In genomic region chr10:113982296-113982695, GRCh38 we compare ENCODE assay signal across 12 cellular contexts.
DNase-seq lines count a peak whose midpoint lies in the region; ATAC-seq and TF ChIP-seq lines count a peak whose summit lies in the region.
"Had no signal": no experiment of that assay in that cellular context is flagged by ENCODE, and none has a peak within 500 bp of the region (broad histone marks: within the 10 kb centered on the region; RNA-seq: fewer than 3 reads in every experiment).

No MANE protein-coding gene starts in this region.

- peak overlapping the region; percentile 61 for H3K4me2 ChIP-seq in HCT116 (ENCODE audit: low read length)

- no peaks in the 10 kb centered on the region for H3K27me3 ChIP-seq in HCT116 (ENCODE audit: insufficient read depth, low read length)
- no peaks in the 10 kb centered on the region for H3K27me3 ChIP-seq in prostate gland (replicated peaks; ENCODE audit: insufficient read depth)
- H3K27me3 ChIP-seq: colonic mucosa, right lobe of liver had no signal

- H4K20me1 ChIP-seq in HCT116 (ENCODE audit: insufficient read depth) = no peaks in the 10 kb centered on the region

- H3K9ac ChIP-seq in HCT116 (ENCODE audit: low read length) = no peak overlapping the region

- H3K36me3 ChIP-seq in HCT116 (ENCODE audit: control insufficient read depth in 1 of 2, insufficient read depth in 2 of 2, low read length in 2 of 2) (no peaks in the 10 kb centered on the region), prostate gland (no peaks in the 10 kb centered on the region)
- H3K36me3 ChIP-seq: colonic mucosa, right lobe of liver had no signal

- intact Hi-C loops in HCT116 (cut with micrococcal nuclease) (no loop called here), prostate gland (cut with DNase I) (no loop called here)

- H3K9me2 ChIP-seq in HCT116 (ENCODE audit: insufficient read depth) = no peaks in the 10 kb centered on the region

- no TSS peak for BruUV-seq in HCT116 (replicated peaks; lab: Mats Ljungman, UMichigan)

- CTCF ChIA-PET in HCT116 (lab: Charles Lee) = interaction anchor here (1.4 to 1.5 kb wide), 2 partner anchors 15 to 20 kb away, joined by 4 read pairs; no protein-coding TSS in a partner anchor

- TF ChIP-seq CTCF in HCT116 (IDR thresholded peaks at IDR 0.05 in 2 of 3, conservative IDR thresholded peaks at IDR 0.05 in 1 of 3; ENCODE audit: borderline replicate concordance in 1 of 3, insufficient read depth in 1 of 3, low read depth in 2 of 3, low read length in 2 of 3) = no peak
- TF ChIP-seq CTCF in prostate gland (IDR thresholded peaks at IDR 0.05) = no peak

- H3K27ac ChIP-seq in HCT116 (ENCODE audit: low read depth, low read length) = no peak overlapping the region
- H3K27ac ChIP-seq in prostate gland = peak overlapping the region; percentile 41 to 43
- H3K27ac ChIP-seq: colonic mucosa, right lobe of liver, RWPE1 had no signal

- H3K9me3 ChIP-seq in HCT116 (ENCODE audit: control insufficient read depth in 1 of 2, insufficient read depth in 1 of 2, low read depth in 1 of 2, low read length in 2 of 2) (no peaks in the 10 kb centered on the region), prostate gland (no peaks in the 10 kb centered on the region)
- H3K9me3 ChIP-seq: colonic mucosa, right lobe of liver had no signal

- DNase-seq in HCT116 (ENCODE audit: low read depth, low spot score) (no peak), prostate gland (ENCODE audit: low spot score) (no peak), DMS 273 treated with DMSO at 0.1 percent for 48 hours (lab: John Stamatoyannopoulos, UW) (no peak), NCI-H2029 (lab: John Stamatoyannopoulos, UW) (no peak), EL (no peak)
- DNase-seq: CD8-positive, alpha-beta T cell; colonic mucosa had no signal

- H2AFZ ChIP-seq in HCT116 (ENCODE audit: low read depth, low read length, poor library complexity, severe bottlenecking) = peak overlapping the region; percentile 30

- H3K79me2 ChIP-seq in HCT116 (ENCODE audit: insufficient read depth, low read length) = no peaks in the 10 kb centered on the region

- POLR2A ChIA-PET in HCT116 (lab: Charles Lee) = no interaction called here

- TF ChIP-seq RAD21 in HCT116 (IDR thresholded peaks at IDR 0.05; ENCODE audit: low read depth) = no peak

- H3K4me1 ChIP-seq in HCT116 (ENCODE audit: control insufficient read depth in 1 of 2, insufficient read depth in 2 of 2, low read length in 2 of 2) = peaks cover 10 to 24% of the 10 kb centered on the region in 2 experiments; a peak in 3 of 4 replicates
- H3K4me1 ChIP-seq in prostate gland (replicated peaks) = peaks cover 4% of the 10 kb centered on the region
- H3K4me1 ChIP-seq: colonic mucosa, right lobe of liver had no signal

- ATAC-seq in GM19328 (IDR thresholded peaks at IDR 0.05; ENCODE audit: unreplicated experiment) (peak; percentile 23), HCT116 (no peak), HG03378 (IDR thresholded peaks at IDR 0.05; ENCODE audit: unreplicated experiment) (peak; percentile 8), esophagus mucosa (no peak)
- ATAC-seq: CD8-positive, alpha-beta T cell had no signal

- RAD21 ChIA-PET in HCT116 (lab: Charles Lee; ENCODE audit: low non-redundant PET in 1 of 2, low total read pairs in 2 of 2, uncharacterized antibody in 2 of 2, unreplicated experiment in 2 of 2) = no interaction called here

- H3K4me3 ChIP-seq in HCT116 (replicated peaks in 1 of 2; ENCODE audit: low read depth in 1 of 2, low read length in 2 of 2) = no peak overlapping the region
- no peak overlapping the region for H3K4me3 ChIP-seq in prostate gland
- H3K4me3 ChIP-seq: colonic mucosa, right lobe of liver had no signal

- TF ChIP-seq POLR2A in HCT116 (IDR thresholded peaks at IDR 0.05; ENCODE audit: borderline replicate concordance, extremely low read depth, insufficient read depth, insufficient read length) (no peak), prostate gland (IDR thresholded peaks at IDR 0.05) (no peak)

TF ChIP-seq in HCT116, 20 proteins besides CTCF, POLR2A, EP300 and RAD21:
- TF ChIP-seq YY1 (IDR thresholded peaks at IDR 0.05; ENCODE audit: extremely low read depth, insufficient replicate concordance, low read depth, low read length) (no peak), ZFX (IDR thresholded peaks at IDR 0.05) (no peak), ELF1 (IDR thresholded peaks at IDR 0.05; ENCODE audit: borderline replicate concordance, low read depth) (no peak), EGR1 (IDR thresholded peaks at IDR 0.05; ENCODE audit: low read depth) (no peak), CBX3 (IDR thresholded peaks at IDR 0.05; ENCODE audit: low read depth) (no peak), ZNF274 (IDR thresholded peaks at IDR 0.05; ENCODE audit: low read depth, low read length) (no peak), EZH2 (IDR thresholded peaks at IDR 0.05) (no peak), TCF7L2 (IDR thresholded peaks at IDR 0.05; ENCODE audit: borderline replicate concordance, extremely low read depth, insufficient read depth, insufficient read length) (no peak), SP1 (IDR thresholded peaks at IDR 0.05; ENCODE audit: low read depth) (no peak), CEBPB (IDR thresholded peaks at IDR 0.05; ENCODE audit: low read depth) (no peak), ATF3 (IDR thresholded peaks at IDR 0.05) (no peak), JUND (IDR thresholded peaks at IDR 0.05) (no peak), REST (IDR thresholded peaks at IDR 0.05; ENCODE audit: low read depth) (no peak)
- TF ChIP-seq, protein P1, sequence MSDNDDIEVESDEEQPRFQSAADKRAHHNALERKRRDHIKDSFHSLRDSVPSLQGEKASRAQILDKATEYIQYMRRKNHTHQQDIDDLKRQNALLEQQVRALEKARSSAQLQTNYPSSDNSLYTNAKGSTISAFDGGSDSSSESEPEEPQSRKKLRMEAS (IDR thresholded peaks at IDR 0.05) = no peak
- TF ChIP-seq, protein P2, sequence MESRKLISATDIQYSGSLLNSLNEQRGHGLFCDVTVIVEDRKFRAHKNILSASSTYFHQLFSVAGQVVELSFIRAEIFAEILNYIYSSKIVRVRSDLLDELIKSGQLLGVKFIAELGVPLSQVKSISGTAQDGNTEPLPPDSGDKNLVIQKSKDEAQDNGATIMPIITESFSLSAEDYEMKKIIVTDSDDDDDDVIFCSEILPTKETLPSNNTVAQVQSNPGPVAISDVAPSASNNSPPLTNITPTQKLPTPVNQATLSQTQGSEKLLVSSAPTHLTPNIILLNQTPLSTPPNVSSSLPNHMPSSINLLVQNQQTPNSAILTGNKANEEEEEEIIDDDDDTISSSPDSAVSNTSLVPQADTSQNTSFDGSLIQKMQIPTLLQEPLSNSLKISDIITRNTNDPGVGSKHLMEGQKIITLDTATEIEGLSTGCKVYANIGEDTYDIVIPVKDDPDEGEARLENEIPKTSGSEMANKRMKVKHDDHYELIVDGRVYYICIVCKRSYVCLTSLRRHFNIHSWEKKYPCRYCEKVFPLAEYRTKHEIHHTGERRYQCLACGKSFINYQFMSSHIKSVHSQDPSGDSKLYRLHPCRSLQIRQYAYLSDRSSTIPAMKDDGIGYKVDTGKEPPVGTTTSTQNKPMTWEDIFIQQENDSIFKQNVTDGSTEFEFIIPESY (IDR thresholded peaks at IDR 0.05; ENCODE audit: extremely low read depth, insufficient replicate concordance, low read length) = no peak

Comparison
In these comparisons a context has a peak if more than half of its experiments do, and no peak if none do; other contexts are left out.
1. ATAC-seq: peak in GM19328 (single experiment) and HG03378 (single experiment); none in HCT116 (single experiment) and esophagus mucosa (single experiment).